In genomic region chr10:3398825-3399646, GRCh38 we compare ENCODE assay signal across 12 cellular contexts.
A peak's percentile ranks its signal among the peaks of the same experiment; 100 is the strongest.
DNase-seq lines count a peak whose midpoint lies in the region; ATAC-seq, FAIRE-seq and TF ChIP-seq lines count a peak whose summit lies in the region.
"Had no signal": no experiment of that assay in that cellular context is flagged by ENCODE, and none has a peak within 500 bp of the region (broad histone marks: within the 10 kb centered on the region; RNA-seq: fewer than 3 reads in every experiment).

No MANE protein-coding gene starts in this region.

- no peaks in the 10 kb centered on the region for H3K9me3 ChIP-seq in kidney (ENCODE audit: control insufficient read depth in 1 of 2, low read length in 2 of 2)

- H3K36me3 ChIP-seq in kidney (ENCODE audit: control insufficient read depth in 1 of 2, insufficient read depth in 2 of 2, low read length in 2 of 2), result no peaks in the 10 kb centered on the region

- DNase-seq in HFF-Myc (ENCODE audit: extremely low read depth, low read depth) (peak; percentile 73), dermis blood vessel endothelial cell (peak; percentile 88), kidney (peak; percentile 45), substantia nigra (lab: John Stamatoyannopoulos, UW) (peak in 44 of 49 donors; percentile 10 to 87 (median 50)), NCI-H2196 treated with DMSO at 0.1 percent for 48 hours (lab: John Stamatoyannopoulos, UW; ENCODE audit: unreplicated experiment) (no peak), H4 (ENCODE audit: low spot score) (no peak)
- no peak for DNase-seq in stimulated activated effector memory CD8-positive, alpha-beta T cell treated with anti-CD3 and anti-CD28 coated beads, Interleukin-12 subunit alpha, Interleukin-12 subunit beta, amount 100 ng/mL, for 72 hours (ENCODE audit: low spot score in 2 of 2)

- H3K4me1 ChIP-seq in kidney (ENCODE audit: control insufficient read depth in 1 of 2, insufficient read depth in 1 of 2, low read depth in 1 of 2, low read length in 2 of 2), result peaks cover 0 to 6% of the 10 kb centered on the region in 2 donors

- peaks cover 5% of the 10 kb centered on the region for H3K9me3 Mint-ChIP-seq in stimulated activated effector memory CD8-positive, alpha-beta T cell treated with anti-CD3 and anti-CD28 coated beads, Interleukin-12 subunit alpha, Interleukin-12 subunit beta, amount 100 ng/mL, for 72 hours
- H3K9me3 Mint-ChIP-seq: activated T-helper 17 cell treated with anti-CD3 and anti-CD28 coated beads, Interleukin-2, amount 50 U/mL, for 72 hours had no signal

- H3K4me3 Mint-ChIP-seq in stimulated activated effector memory CD8-positive, alpha-beta T cell treated with anti-CD3 and anti-CD28 coated beads, Interleukin-12 subunit alpha, Interleukin-12 subunit beta, amount 100 ng/mL, for 72 hours, result no peak overlapping the region
- H3K4me3 Mint-ChIP-seq: activated T-helper 17 cell treated with anti-CD3 and anti-CD28 coated beads, Interleukin-2, amount 50 U/mL, for 72 hours had no signal

- intact Hi-C loops in kidney (cut with DNase I), result no loop called here

- TF ChIP-seq CTCF in HFF-Myc (IDR thresholded peaks at IDR 0.05; ENCODE audit: low read depth, low read length, missing control alignments) (no peak), kidney (IDR thresholded peaks at IDR 0.05; ENCODE audit: borderline replicate concordance, extremely low read depth, insufficient read depth) (no peak)

- no peak overlapping the region for H3K27ac ChIP-seq in kidney (ENCODE audit: low read depth in 2 of 2, low read length in 2 of 2)
- H3K27ac ChIP-seq in substantia nigra (ENCODE audit: low read depth, low read length, poor library complexity, severe bottlenecking), result peak overlapping the region; percentile 16
- H3K27ac ChIP-seq: PC-9, VCaP had no signal

- peaks cover 6% of the 10 kb centered on the region for H3K36me3 Mint-ChIP-seq in stimulated activated effector memory CD8-positive, alpha-beta T cell treated with anti-CD3 and anti-CD28 coated beads, Interleukin-12 subunit alpha, Interleukin-12 subunit beta, amount 100 ng/mL, for 72 hours

- H3K4me3 ChIP-seq in HFF-Myc (replicated peaks; ENCODE audit: low read depth, low read length) (no peak overlapping the region), kidney (ENCODE audit: low read length in 2 of 2) (no peak overlapping the region)
- H3K4me3 ChIP-seq: PC-9 had no signal

- no peak overlapping the region for H3K9ac ChIP-seq in kidney (ENCODE audit: low read length in 2 of 2)

- no peak for ATAC-seq in stimulated activated effector memory CD8-positive, alpha-beta T cell treated with anti-CD3 and anti-CD28 coated beads, Interleukin-12 subunit alpha, Interleukin-12 subunit beta, amount 100 ng/mL, for 72 hours
- ATAC-seq in GM18909 (IDR thresholded peaks at IDR 0.05; ENCODE audit: poor library complexity, unreplicated experiment), result no peak
- ATAC-seq: activated T-helper 17 cell treated with anti-CD3 and anti-CD28 coated beads, Interleukin-2, amount 50 U/mL, for 72 hours; HCT116 had no signal

- no peak overlapping the region for H3K27ac Mint-ChIP-seq in stimulated activated effector memory CD8-positive, alpha-beta T cell treated with anti-CD3 and anti-CD28 coated beads, Interleukin-12 subunit alpha, Interleukin-12 subunit beta, amount 100 ng/mL, for 72 hours
- H3K27ac Mint-ChIP-seq: activated T-helper 17 cell treated with anti-CD3 and anti-CD28 coated beads, Interleukin-2, amount 50 U/mL, for 72 hours had no signal

- peaks cover 16% of the 10 kb centered on the region for H3K4me1 Mint-ChIP-seq in stimulated activated effector memory CD8-positive, alpha-beta T cell treated with anti-CD3 and anti-CD28 coated beads, Interleukin-12 subunit alpha, Interleukin-12 subunit beta, amount 100 ng/mL, for 72 hours

- no peak for FAIRE-seq in kidney (lab: Jason Lieb, UNC)

Comparison
In these comparisons a context has a peak if more than half of its experiments do, and no peak if none do; other contexts are left out.
1. DNase-seq: peak in HFF-Myc (single experiment), dermis blood vessel endothelial cell (single experiment), kidney (single experiment) and substantia nigra (44 of 49); none in NCI-H2196 treated with DMSO at 0.1 percent for 48 hours (single experiment), stimulated activated effector memory CD8-positive, alpha-beta T cell treated with anti-CD3 and anti-CD28 coated beads, Interleukin-12 subunit alpha, Interleukin-12 subunit beta, amount 100 ng/mL, for 72 hours (0 of 2) and H4 (single experiment).